ENCODE assay signal across 27 cellular contexts in genomic region chr7:19798986-19799385, GRCh38. TPM values are rescaled to one million over a fixed set of nuclear protein-coding genes. Genes with fewer than 3 reads are reported as not detected.
DNase-seq lines count a peak whose midpoint lies in the region; ATAC-seq, FAIRE-seq and TF ChIP-seq lines count a peak whose summit lies in the region.
"Had no signal": no experiment of that assay in that cellular context is flagged by ENCODE, and none has a peak within 500 bp of the region (broad histone marks: within the 10 kb centered on the region; RNA-seq: fewer than 3 reads in every experiment).

No MANE protein-coding gene starts in this region.

- H4K20me1 ChIP-seq in neural cell (ENCODE audit: insufficient read depth) = no peaks in the 10 kb centered on the region

- FAIRE-seq in H54 (lab: Jason Lieb, UNC) (peak; percentile 94), bronchial epithelial cell (lab: Jason Lieb, UNC) (no peak)
- FAIRE-seq: GM12891, HepG2, K562 had no signal

- H3K9ac ChIP-seq in neural cell (ENCODE audit: low read length) = no peak overlapping the region

- no peaks in the 10 kb centered on the region for H3K9me2 ChIP-seq in neural cell (ENCODE audit: insufficient read depth, low read length)

- DNase-seq in H54 (ENCODE audit: insufficient read length, low spot score) = no peak
- DNase-seq in HS-5 (ENCODE audit: low read depth) = peak; percentile 36
- peak; percentile 31 for DNase-seq in bronchial epithelial cell (ENCODE audit: low read depth)
- no peak for DNase-seq in NCI-H128 (lab: John Stamatoyannopoulos, UW; ENCODE audit: unreplicated experiment)
- no peak for DNase-seq in right atrium auricular region (ENCODE audit: low spot score)
- DNase-seq: CD4-positive, CD25-positive, alpha-beta regulatory T cell; COR-L47; DMS 273 treated with DMSO at 0.1 percent for 48 hours; DND-41; NCI-H1092 treated with DMSO at 0.1 percent for 48 hours; NCI-H2029 treated with DMSO at 0.1 percent for 48 hours; NCI-H2171 treated with DMSO at 0.1 percent for 48 hours; NCI-H524 treated with DMSO at 0.1 percent for 48 hours; NCI-H82; Right ventricle myocardium superior had no signal

- H3K27ac ChIP-seq in neural cell (ENCODE audit: low read length) (peak overlapping the region; percentile 19), right atrium auricular region (no peak overlapping the region)

- no peak overlapping the region for H2AFZ ChIP-seq in neural cell (ENCODE audit: low read depth, low read length)
- H2AFZ ChIP-seq: GM23338 had no signal

- H3K4me3 ChIP-seq in bronchial epithelial cell (ENCODE audit: low read depth, low read length) = no peak overlapping the region
- H3K4me3 ChIP-seq in neural cell (ENCODE audit: low read length) = no peak overlapping the region
- H3K4me3 ChIP-seq in right atrium auricular region = no peak overlapping the region
- H3K4me3 ChIP-seq: GM23338, K562 had no signal

- H3K9me3 ChIP-seq in neural cell (ENCODE audit: low read length) = no peaks in the 10 kb centered on the region
- no peaks in the 10 kb centered on the region for H3K9me3 ChIP-seq in right atrium auricular region

- H3K27me3 ChIP-seq in bronchial epithelial cell (ENCODE audit: control insufficient read depth, insufficient read depth, low read length) (no peaks in the 10 kb centered on the region), neural cell (ENCODE audit: insufficient read depth, low read depth, low read length) (no peaks in the 10 kb centered on the region), right atrium auricular region (no peaks in the 10 kb centered on the region)

- ATAC-seq in esophagus mucosa = no peak
- ATAC-seq: GM23338, HepG2, K562 had no signal

- no peak for TF ChIP-seq POLR2A in H54 (IDR thresholded peaks at IDR 0.05; ENCODE audit: low read depth, low read length)

- H3K36me3 ChIP-seq in bronchial epithelial cell (ENCODE audit: control insufficient read depth, insufficient read depth, low read length) (no peaks in the 10 kb centered on the region), neural cell (ENCODE audit: insufficient read depth, low read length) (no peaks in the 10 kb centered on the region), right atrium auricular region (no peaks in the 10 kb centered on the region)

- no peaks in the 10 kb centered on the region for H3K79me2 ChIP-seq in neural cell (replicated peaks; ENCODE audit: insufficient read depth, low read length)

- no peaks in the 10 kb centered on the region for H3K4me1 ChIP-seq in right atrium auricular region

- TF ChIP-seq EP300 in neural cell (conservative IDR thresholded peaks at IDR 0.05; ENCODE audit: poor library complexity, severe bottlenecking) = no peak

- no peak overlapping the region for H3K4me2 ChIP-seq in neural cell (ENCODE audit: low read length)
- H3K4me2 ChIP-seq: GM23338 had no signal

- TF ChIP-seq CTCF in bronchial epithelial cell (IDR thresholded peaks at IDR 0.05; ENCODE audit: insufficient read depth, low read length, severe bottlenecking) (no peak), neural cell (IDR thresholded peaks at IDR 0.05; ENCODE audit: poor library complexity, severe bottlenecking) (no peak), right atrium auricular region (IDR thresholded peaks at IDR 0.05) (no peak)

- no peak for TF ChIP-seq RAD21 in neural cell (conservative IDR thresholded peaks at IDR 0.05)

- no peaks in the 10 kb centered on the region for H3F3A ChIP-seq in neural cell (ENCODE audit: insufficient read depth, low read length, poor library complexity, severe bottlenecking)

TF ChIP-seq in neural cell, 6 proteins besides CTCF, POLR2A, EP300 and RAD21:
- peak; percentile 42 for TF ChIP-seq POLR2AphosphoS5 (IDR thresholded peaks at IDR 0.05)
- no peak for TF ChIP-seq EZH2 (IDR thresholded peaks at IDR 0.05; ENCODE audit: borderline replicate concordance, insufficient read depth, low read length, poor library complexity, severe bottlenecking)

RNA-seq across cellular contexts. Expression of gene TMEM196, which starts 25.6 kb away (rescaled TPM):
- total RNA-seq in bronchial epithelial cell (not detected in 2 replicates), esophagus mucosa (not detected), right atrium auricular region (not detected)
- polyA plus RNA-seq in neural cell = 30.3 and 35.7 TPM in 2 replicates
- 48.5 and 54.6 TPM in 2 replicates for polyA minus RNA-seq in neural cell
- total RNA-seq: CD4-positive, CD25-positive, alpha-beta regulatory T cell; G401; GM23338; HepG2; K562; LHCN-M2; OCI-LY7; Right ventricle myocardium superior; RPMI7951; SK-MEL-5 had no signal
- polyA plus RNA-seq: BJ; CD4-positive, CD25-positive, alpha-beta regulatory T cell; HepG2; K562 had no signal

Comparison
In these comparisons a context has a peak if more than half of its experiments do, and no peak if none do; other contexts are left out.
1. DNase-seq: peak in HS-5 (single experiment) and bronchial epithelial cell (single experiment); none in H54 (single experiment), NCI-H128 (single experiment) and right atrium auricular region (single experiment).